In the genomic region with DNA sequence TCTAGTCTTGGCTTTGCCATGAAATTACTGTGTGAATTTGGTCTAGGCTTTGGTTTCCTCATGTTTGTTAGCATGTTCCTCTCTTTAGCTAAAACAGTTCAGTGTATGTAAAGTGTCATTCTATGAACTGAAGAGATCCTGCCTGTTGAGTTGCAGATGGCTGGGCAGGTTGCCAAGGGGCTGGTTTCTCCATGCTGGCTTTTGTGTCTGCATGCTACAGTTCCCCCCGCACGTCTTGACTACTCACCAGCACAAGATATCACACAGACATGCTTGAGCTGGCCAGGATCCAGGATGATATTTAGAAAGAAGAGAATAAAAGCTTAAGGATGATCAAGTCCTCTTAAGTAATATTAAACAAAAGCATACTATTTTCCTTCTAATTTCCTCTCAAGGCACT, we compare ENCODE assay signal across 10 cellular contexts.
DNase-seq lines count a peak whose midpoint lies in the region; ATAC-seq, FAIRE-seq and TF ChIP-seq lines count a peak whose summit lies in the region.
"Had no signal": no experiment of that assay in that cellular context is flagged by ENCODE, and none has a peak within 500 bp of the region (broad histone marks: within the 10 kb centered on the region; RNA-seq: fewer than 3 reads in every experiment).

No MANE protein-coding gene starts in this region.

- H3K27ac Mint-ChIP-seq in activated naive CD8-positive, alpha-beta T cell treated with anti-CD3 and anti-CD28 coated beads, Interleukin-2, amount 50 U/mL, for 24 hours: no peak overlapping the region
- peak overlapping the region; percentile 68 for H3K27ac Mint-ChIP-seq in mesothelial cell of epicardium
- no peak overlapping the region for H3K27ac Mint-ChIP-seq in activated T-helper 2 cell treated with anti-CD3 and anti-CD28 coated beads, Interferon-gamma antibody, Interleukin-2, Interleukin-4, amounts not matched to agents 10 μg/mL and 5 μg/mL and 100 μg/mL, durations not matched to agents 14 hours and 24 hours and 36 hours

- no peaks in the 10 kb centered on the region for H4K20me1 ChIP-seq in HepG2 (ENCODE audit: insufficient read depth, low read length)

- H3K27me3 Mint-ChIP-seq in activated naive CD8-positive, alpha-beta T cell treated with anti-CD3 and anti-CD28 coated beads, Interleukin-2, amount 50 U/mL, for 24 hours: no peaks in the 10 kb centered on the region
- no peaks in the 10 kb centered on the region for H3K27me3 Mint-ChIP-seq in mesothelial cell of epicardium (ENCODE audit: low read depth)
- no peaks in the 10 kb centered on the region for H3K27me3 Mint-ChIP-seq in activated T-helper 2 cell treated with anti-CD3 and anti-CD28 coated beads, Interferon-gamma antibody, Interleukin-2, Interleukin-4, amounts not matched to agents 10 μg/mL and 5 μg/mL and 100 μg/mL, durations not matched to agents 14 hours and 24 hours and 36 hours (ENCODE audit: low read depth)

- TF ChIP-seq EP300 in HepG2 (IDR thresholded peaks at IDR 0.05; ENCODE audit: low read depth in 2 of 2, low read length in 2 of 2) (no peak), HepG2 (CRISPR knock-in tag; IDR thresholded peaks at IDR 0.05; ENCODE audit: borderline replicate concordance) (no peak)

- in situ Hi-C loops in HepG2 (cut with HindIII; ENCODE audit: extremely low pct_ligation_motif_present, low pct_unique_long_range_greater_than_20kb): no loop called here

- BruUV-seq in HepG2 (replicated peaks; lab: Mats Ljungman, UMichigan): no TSS peak

- FAIRE-seq in HepG2 (lab: Jason Lieb, UNC): no peak

- intact Hi-C loops in right lobe of liver (cut with DNase I): no loop called here
- intact Hi-C loops in HepG2 (cut with micrococcal nuclease; ENCODE audit: unreplicated experiment): no loop called here
- intact Hi-C loops in activated T-helper 2 cell treated with anti-CD3 and anti-CD28 coated beads, Interferon-gamma antibody, Interleukin-2, Interleukin-4, amounts not matched to agents 10 μg/mL and 5 μg/mL and 100 μg/mL, durations not matched to agents 14 hours and 24 hours and 36 hours (cut with micrococcal nuclease): no loop called here
- intact Hi-C loops in vagina (cut with DNase I): no loop called here

- no peaks in the 10 kb centered on the region for H3K9me3 Mint-ChIP-seq in activated naive CD8-positive, alpha-beta T cell treated with anti-CD3 and anti-CD28 coated beads, Interleukin-2, amount 50 U/mL, for 24 hours
- H3K9me3 Mint-ChIP-seq in mesothelial cell of epicardium: no peaks in the 10 kb centered on the region
- no peaks in the 10 kb centered on the region for H3K9me3 Mint-ChIP-seq in activated T-helper 2 cell treated with anti-CD3 and anti-CD28 coated beads, Interferon-gamma antibody, Interleukin-2, Interleukin-4, amounts not matched to agents 10 μg/mL and 5 μg/mL and 100 μg/mL, durations not matched to agents 14 hours and 24 hours and 36 hours

- H3K4me1 ChIP-seq in right lobe of liver: no peaks in the 10 kb centered on the region
- peaks cover 8% of the 10 kb centered on the region; the same call in 1 of the 2 replicates for H3K4me1 ChIP-seq in HepG2 (ENCODE audit: insufficient read depth, low read length)
- peaks cover 16% of the 10 kb centered on the region for H3K4me1 ChIP-seq in vagina
- H3K4me1 ChIP-seq: upper lobe of left lung had no signal

- H3K79me2 ChIP-seq in HepG2 (ENCODE audit: insufficient read depth, low read length): no peaks in the 10 kb centered on the region

- no peak for TF ChIP-seq RAD21 in HepG2 (CRISPR knock-in tag; IDR thresholded peaks at IDR 0.05)

- no peaks in the 10 kb centered on the region for H3K36me3 ChIP-seq in right lobe of liver
- no peaks in the 10 kb centered on the region for H3K36me3 ChIP-seq in HepG2 (replicated peaks in 1 of 2; ENCODE audit: control insufficient read depth in 1 of 2, insufficient read depth in 2 of 2, low read length in 2 of 2)
- H3K36me3 ChIP-seq in vagina: no peaks in the 10 kb centered on the region
- H3K36me3 ChIP-seq: upper lobe of left lung had no signal

- POLR2A ChIA-PET in HepG2 (lab: Yijun Ruan, JAX): no interaction called here

- H3K36me3 Mint-ChIP-seq in activated naive CD8-positive, alpha-beta T cell treated with anti-CD3 and anti-CD28 coated beads, Interleukin-2, amount 50 U/mL, for 24 hours (ENCODE audit: low read depth): no peaks in the 10 kb centered on the region
- no peaks in the 10 kb centered on the region for H3K36me3 Mint-ChIP-seq in mesothelial cell of epicardium
- no peaks in the 10 kb centered on the region for H3K36me3 Mint-ChIP-seq in activated T-helper 2 cell treated with anti-CD3 and anti-CD28 coated beads, Interferon-gamma antibody, Interleukin-2, Interleukin-4, amounts not matched to agents 10 μg/mL and 5 μg/mL and 100 μg/mL, durations not matched to agents 14 hours and 24 hours and 36 hours (ENCODE audit: low read depth)

- no peak for TF ChIP-seq POLR2A in right lobe of liver (IDR thresholded peaks at IDR 0.05)
- TF ChIP-seq POLR2A in HepG2 (IDR thresholded peaks at IDR 0.05; ENCODE audit: insufficient read depth in 1 of 2, low read depth in 2 of 2, low read length in 2 of 2): no peak
- no peak for TF ChIP-seq POLR2A in vagina (IDR thresholded peaks at IDR 0.05)

- no peak overlapping the region for H3K9ac ChIP-seq in HepG2 (ENCODE audit: insufficient read depth, low read depth, low read length)

- H3K27me3 ChIP-seq in right lobe of liver (no peaks in the 10 kb centered on the region), HepG2 (ENCODE audit: control insufficient read depth in 1 of 2, insufficient read depth in 2 of 2, low read length in 2 of 2) (0 out of 5 replicates have a peak, but pooled peaks cover 0 to 4% of the 10 kb centered on the region in 2 experiments), vagina (no peaks in the 10 kb centered on the region)
- H3K27me3 ChIP-seq: upper lobe of left lung had no signal

- no peaks in the 10 kb centered on the region for H3K4me1 Mint-ChIP-seq in activated naive CD8-positive, alpha-beta T cell treated with anti-CD3 and anti-CD28 coated beads, Interleukin-2, amount 50 U/mL, for 24 hours
- H3K4me1 Mint-ChIP-seq in mesothelial cell of epicardium: peaks cover 34% of the 10 kb centered on the region
- H3K4me1 Mint-ChIP-seq in activated T-helper 2 cell treated with anti-CD3 and anti-CD28 coated beads, Interferon-gamma antibody, Interleukin-2, Interleukin-4, amounts not matched to agents 10 μg/mL and 5 μg/mL and 100 μg/mL, durations not matched to agents 14 hours and 24 hours and 36 hours (ENCODE audit: low read depth): no peaks in the 10 kb centered on the region

- no peaks in the 10 kb centered on the region for H3K9me3 ChIP-seq in right lobe of liver
- no peaks in the 10 kb centered on the region for H3K9me3 ChIP-seq in HepG2 (ENCODE audit: low read length)
- no peaks in the 10 kb centered on the region for H3K9me3 ChIP-seq in vagina
- H3K9me3 ChIP-seq: upper lobe of left lung had no signal

- TF ChIP-seq CTCF in right lobe of liver (IDR thresholded peaks at IDR 0.05) (no peak), HepG2 (CRISPR knock-in tag; IDR thresholded peaks at IDR 0.05) (no peak), mesothelial cell of epicardium (IDR thresholded peaks at IDR 0.05; ENCODE audit: unreplicated experiment) (no peak), vagina (IDR thresholded peaks at IDR 0.05) (no peak)

- 49% methylated on average over 2 of the region's 2 CpGs for WGBS in right lobe of liver (ENCODE audit: insufficient coverage, low coverage, low lambda C conversion rate, missing lambda C conversion rate)
- WGBS in HepG2 (ENCODE audit: low lambda C conversion rate): 11% methylated on average over 2 of the region's 2 CpGs

- peak in 3 of 4 donors; percentile 32 to 39 (median 33) for ATAC-seq in right lobe of liver
- ATAC-seq in HepG2: no peak
- ATAC-seq in activated naive CD8-positive, alpha-beta T cell treated with anti-CD3 and anti-CD28 coated beads, Interleukin-2, amount 50 U/mL, for 24 hours: no peak
- no peak for ATAC-seq in GM21717 (IDR thresholded peaks at IDR 0.05; ENCODE audit: unreplicated experiment)
- ATAC-seq: Panc1 had no signal

- H2AFZ ChIP-seq in HepG2 (ENCODE audit: low read length): no peak overlapping the region

- CTCF ChIA-PET in HepG2 (lab: Yijun Ruan, JAX; ENCODE audit: low intra/inter-chr PET ratio, low total read pairs): no interaction called here

- no peak overlapping the region for H3K4me3 Mint-ChIP-seq in activated naive CD8-positive, alpha-beta T cell treated with anti-CD3 and anti-CD28 coated beads, Interleukin-2, amount 50 U/mL, for 24 hours
- H3K4me3 Mint-ChIP-seq in mesothelial cell of epicardium: no peak overlapping the region
- no peak overlapping the region for H3K4me3 Mint-ChIP-seq in activated T-helper 2 cell treated with anti-CD3 and anti-CD28 coated beads, Interferon-gamma antibody, Interleukin-2, Interleukin-4, amounts not matched to agents 10 μg/mL and 5 μg/mL and 100 μg/mL, durations not matched to agents 14 hours and 24 hours and 36 hours (ENCODE audit: low read depth)

- DNase-seq in right lobe of liver: peak; percentile 56 to 71 (median 60)
- no peak for DNase-seq in HepG2 (ENCODE audit: low spot score)
- DNase-seq in NCI-H1436 (lab: John Stamatoyannopoulos, UW): peak; percentile 70
- DNase-seq in activated naive CD8-positive, alpha-beta T cell treated with anti-CD3 and anti-CD28 coated beads, Interleukin-2, amount 50 U/mL, for 24 hours: peak; percentile 10
- peak; percentile 89 to 94 for DNase-seq in mesothelial cell of epicardium (ENCODE audit: low spot score in 2 of 2, unreplicated experiment in 2 of 2)
- no peak for DNase-seq in activated T-helper 2 cell treated with anti-CD3 and anti-CD28 coated beads, Interferon-gamma antibody, Interleukin-2, Interleukin-4, amounts not matched to agents 10 μg/mL and 5 μg/mL and 100 μg/mL, durations not matched to agents 14 hours and 24 hours and 36 hours (ENCODE audit: low spot score)
- no peak for DNase-seq in vagina (ENCODE audit: extremely low spot score in 2 of 2)

- H3K27ac ChIP-seq in right lobe of liver: no peak overlapping the region
- H3K27ac ChIP-seq in HepG2 (ENCODE audit: extremely low read length, insufficient read depth, low read length): no peak overlapping the region
- H3K27ac ChIP-seq in vagina: no peak overlapping the region
- H3K27ac ChIP-seq: upper lobe of left lung had no signal

- H3K4me2 ChIP-seq in HepG2 (ENCODE audit: low read depth, low read length): no peak overlapping the region

- H3K4me3 ChIP-seq in right lobe of liver: no peak overlapping the region
- no peak overlapping the region for H3K4me3 ChIP-seq in HepG2 (replicated peaks in 1 of 3; ENCODE audit: insufficient read depth in 1 of 3, low read depth in 2 of 3, low read length in 3 of 3)
- H3K4me3 ChIP-seq in vagina: no peak overlapping the region
- H3K4me3 ChIP-seq: upper lobe of left lung had no signal

TF ChIP-seq in HepG2, 621 proteins besides CTCF, POLR2A, EP300 and RAD21 (continues in another document):
- TF ChIP-seq ZNF607 (CRISPR knock-in tag; IDR thresholded peaks at IDR 0.05; ENCODE audit: borderline replicate concordance): no peak
- TF ChIP-seq ERF (CRISPR knock-in tag; IDR thresholded peaks at IDR 0.05): no peak
- TF ChIP-seq MAFG (CRISPR knock-in tag; IDR thresholded peaks at IDR 0.05): no peak
- no peak for TF ChIP-seq ZNF451 (CRISPR knock-in tag; IDR thresholded peaks at IDR 0.05)

Comparison
In these comparisons a context has a peak if more than half of its experiments do, and no peak if none do; other contexts are left out.
1. ATAC-seq: peak in right lobe of liver (3 of 4); none in HepG2 (single experiment), activated naive CD8-positive, alpha-beta T cell treated with anti-CD3 and anti-CD28 coated beads, Interleukin-2, amount 50 U/mL, for 24 hours (single experiment) and GM21717 (single experiment).
2. DNase-seq: peak in right lobe of liver (3 of 3), NCI-H1436 (single experiment), activated naive CD8-positive, alpha-beta T cell treated with anti-CD3 and anti-CD28 coated beads, Interleukin-2, amount 50 U/mL, for 24 hours (single experiment) and mesothelial cell of epicardium (2 of 2); none in HepG2 (single experiment), activated T-helper 2 cell treated with anti-CD3 and anti-CD28 coated beads, Interferon-gamma antibody, Interleukin-2, Interleukin-4, amounts not matched to agents 10 μg/mL and 5 μg/mL and 100 μg/mL, durations not matched to agents 14 hours and 24 hours and 36 hours (single experiment) and vagina (0 of 2).